8 cellular contexts compared by ENCODE assay signal in genomic region chr14:74478996-74479635, GRCh38. TPM values are rescaled to one million over a fixed set of nuclear protein-coding genes. Genes with fewer than 3 reads are reported as not detected.
DNase-seq lines count a peak whose midpoint lies in the region; ATAC-seq and TF ChIP-seq lines count a peak whose summit lies in the region.

No MANE protein-coding gene starts in this region.

- H3K27ac ChIP-seq in esophagus muscularis mucosa (replicated peaks in 1 of 4) = no peak overlapping the region

- WGBS in esophagus muscularis mucosa = 100% methylated on average over 2 of the region's 2 CpGs

- ATAC-seq in GM18505 (IDR thresholded peaks at IDR 0.05; ENCODE audit: unreplicated experiment) = no peak

- H3K4me1 ChIP-seq in esophagus muscularis mucosa = no peaks in the 10 kb centered on the region

- intact Hi-C loops in esophagus muscularis mucosa (cut with DNase I) = loop anchor here (5.0 kb wide), 1 partner anchor 117 kb away; no protein-coding TSS in a partner anchor

- in situ Hi-C loops in GM13977 (cut with MboI; ENCODE audit: low pct_unique_long_range_greater_than_20kb, low sequenced_read_pairs, unreplicated experiment) = no loop called here

- no peaks in the 10 kb centered on the region for H3K9me3 ChIP-seq in esophagus muscularis mucosa

- no peaks in the 10 kb centered on the region for H3K27me3 ChIP-seq in esophagus muscularis mucosa

- TF ChIP-seq POLR2A in esophagus muscularis mucosa (IDR thresholded peaks at IDR 0.05; ENCODE audit: low read depth) = no peak
- no peak for TF ChIP-seq POLR2A in GM18505 (IDR thresholded peaks at IDR 0.05; ENCODE audit: borderline replicate concordance, extremely low read depth, insufficient read depth, insufficient read length)

- DNase-seq in NCI-H748 (lab: John Stamatoyannopoulos, UW; ENCODE audit: unreplicated experiment) (peak; percentile 33), esophagus muscularis mucosa (ENCODE audit: extremely low spot score) (no peak), renal cortical epithelial cell (ENCODE audit: low read depth) (peak; percentile 43), GM13977 (ENCODE audit: low spot score) (no peak), dedifferentiated amniotic fluid mesenchymal stem cell (ENCODE audit: extremely low spot score) (no peak)
- DNase-seq in stimulated activated CD4-positive, alpha-beta T cell treated with anti-CD3 and anti-CD28 coated beads, Interleukin-15, amount 100 ng/mL, for 24 hours = no peak

- no peak for TF ChIP-seq EP300 in esophagus muscularis mucosa (IDR thresholded peaks at IDR 0.05)

- peaks cover 58 to 93% (median 76%) of the 10 kb centered on the region in 4 donors for H3K36me3 ChIP-seq in esophagus muscularis mucosa

- TF ChIP-seq CTCF in GM12874 (IDR thresholded peaks at IDR 0.05; ENCODE audit: insufficient read depth, low read depth, low read length) (peak; percentile 9; the same call in 1 of the 2 replicates), esophagus muscularis mucosa (IDR thresholded peaks at IDR 0.05) (peak; percentile 37 to 52 (median 38)), GM13977 (IDR thresholded peaks at IDR 0.05; ENCODE audit: extremely low read depth, insufficient read depth, missing control alignments) (no peak)

- no peak overlapping the region for H3K4me3 ChIP-seq in esophagus muscularis mucosa

RNA-seq across cellular contexts. Expression of gene NPC2, which starts 14.0 kb away (rescaled TPM):
- total RNA-seq in esophagus muscularis mucosa (100 to 1,000 TPM; 119 to 205 (median 162) TPM), renal cortical epithelial cell (209 and 247 TPM in 2 replicates)

RNA-seq across cellular contexts. Expression of gene ISCA2, which starts 14.4 kb away (rescaled TPM):
- 10 to 100 TPM in 3 of 4 donors, 1 to 10 TPM in 1; 5.8 to 20.4 (median 15.1) TPM for total RNA-seq in esophagus muscularis mucosa
- total RNA-seq in renal cortical epithelial cell = 14.9 and 15.5 TPM in 2 replicates

RNA-seq across cellular contexts. Expression of gene SYNDIG1L, which starts 53.1 kb away (rescaled TPM):
- under 1 TPM in 3 of 4 donors, not detected in 1; 0.29 to 0.65 (median 0.33) TPM for total RNA-seq in esophagus muscularis mucosa
- not detected in 2 replicates for total RNA-seq in renal cortical epithelial cell

Comparison
In these comparisons a context has a peak if more than half of its experiments do, and no peak if none do; other contexts are left out.
1. DNase-seq: peak in NCI-H748 (single experiment) and renal cortical epithelial cell (single experiment); none in esophagus muscularis mucosa (single experiment), GM13977 (single experiment), dedifferentiated amniotic fluid mesenchymal stem cell (single experiment) and stimulated activated CD4-positive, alpha-beta T cell treated with anti-CD3 and anti-CD28 coated beads, Interleukin-15, amount 100 ng/mL, for 24 hours (single experiment).